In the genomic region with DNA sequence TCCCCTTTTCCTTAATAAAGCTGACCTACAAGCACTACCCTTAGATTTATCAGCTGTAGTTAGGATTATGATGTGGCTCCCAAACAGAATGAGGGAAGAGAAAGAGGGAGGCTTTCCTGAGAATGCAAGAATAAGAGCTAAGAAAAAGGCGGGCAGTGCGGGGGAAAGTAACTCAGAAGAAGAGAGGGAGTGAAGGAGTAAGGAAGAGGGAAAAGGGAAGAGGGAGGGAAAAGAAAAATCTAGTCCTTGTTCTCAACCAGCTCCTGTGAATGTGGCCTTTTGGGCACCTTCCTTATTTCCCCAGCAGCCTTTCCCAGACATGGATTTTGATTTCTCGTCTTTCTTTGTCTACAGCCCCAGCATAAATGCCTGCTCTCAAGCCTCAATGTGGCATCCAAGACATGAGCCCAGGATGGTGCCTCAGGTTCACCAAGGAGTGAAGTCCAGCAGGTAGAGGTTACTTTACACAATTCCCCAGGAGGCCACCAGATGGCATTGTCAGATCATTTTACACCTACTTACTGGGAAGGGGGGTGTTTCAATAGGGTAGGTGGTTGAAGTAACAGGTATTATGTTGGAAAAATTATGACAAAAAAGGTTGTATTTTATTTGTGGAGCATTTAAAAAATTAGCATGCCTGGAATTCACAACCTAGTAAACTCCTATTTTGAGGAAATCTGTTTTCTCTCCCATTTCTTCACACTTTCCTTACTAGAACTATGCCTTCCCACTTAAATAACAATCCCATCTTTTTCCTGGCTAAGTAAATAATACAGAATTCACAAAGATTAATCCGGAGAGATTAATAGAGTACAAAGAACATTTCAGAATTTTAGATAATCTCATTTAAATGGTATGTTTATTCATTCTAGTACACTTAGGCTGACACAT, we compare ENCODE assay signal across 8 cellular contexts.
DNase-seq lines count a peak whose midpoint lies in the region; ATAC-seq and TF ChIP-seq lines count a peak whose summit lies in the region.

No MANE protein-coding gene starts in this region.

- no TSS peak for BruUV-seq in mammary epithelial cell (replicated peaks; lab: Mats Ljungman, UMichigan)

- H3K27ac ChIP-seq in mammary epithelial cell (ENCODE audit: insufficient read depth, low read depth, low read length) (no peak overlapping the region), right lobe of liver (no peak overlapping the region)

- CTCF ChIA-PET in mammary epithelial cell (lab: Charles Lee; ENCODE audit: low non-redundant PET): interaction anchor here (1.1 kb wide), 1 partner anchor 107 kb away, joined by 3 read pairs; no protein-coding TSS in a partner anchor

- peaks cover 55% of the 10 kb centered on the region for H3K79me2 ChIP-seq in mammary epithelial cell (ENCODE audit: insufficient read depth, low read length)

- peaks cover 5% of the 10 kb centered on the region for H3K4me1 ChIP-seq in mammary epithelial cell (ENCODE audit: insufficient read depth, low read length)
- no peaks in the 10 kb centered on the region for H3K4me1 ChIP-seq in right lobe of liver

- intact Hi-C loops in mammary epithelial cell (cut with micrococcal nuclease): loop anchor here (1.0 to 10.0 kb wide), 6 partner anchors 28 to 959 kb away; partner anchors contain the start of gene RPP30
- intact Hi-C loops in right lobe of liver (cut with DNase I): no loop called here

- dilution Hi-C loops in mammary epithelial cell (cut with HindIII; ENCODE audit: low sequenced_read_pairs): no loop called here

- H3K27me3 ChIP-seq in mammary epithelial cell (ENCODE audit: insufficient read depth, low read length): no peaks in the 10 kb centered on the region
- H3K27me3 ChIP-seq in right lobe of liver: no peaks in the 10 kb centered on the region

- 23% methylated on average over 4 of the region's 4 CpGs for WGBS in mammary epithelial cell (ENCODE audit: low coverage, missing lambda C conversion rate)
- 17% methylated on average over 4 of the region's 4 CpGs for WGBS in right lobe of liver (ENCODE audit: insufficient coverage, low coverage, low lambda C conversion rate, missing lambda C conversion rate)

- ATAC-seq in GM18502 (IDR thresholded peaks at IDR 0.05; ENCODE audit: poor library complexity, unreplicated experiment) (peak; percentile 70), HG03354 (IDR thresholded peaks at IDR 0.05; ENCODE audit: poor library complexity, severe bottlenecking, unreplicated experiment) (peak; percentile 84), SK-N-SH treated with all-trans-retinoic acid at 6 μM for 48 hours (peak; percentile 90), right lobe of liver (peak; percentile 86 to 91 (median 90)), HG03135 (IDR thresholded peaks at IDR 0.05; ENCODE audit: unreplicated experiment) (no peak)

- H2AFZ ChIP-seq in mammary epithelial cell (ENCODE audit: low read depth, low read length): no peak overlapping the region

- H3K9me3 ChIP-seq in mammary epithelial cell (replicated peaks; ENCODE audit: insufficient read depth, low read length): no peaks in the 10 kb centered on the region
- no peaks in the 10 kb centered on the region for H3K9me3 ChIP-seq in right lobe of liver

- TF ChIP-seq POLR2A in right lobe of liver (IDR thresholded peaks at IDR 0.05): no peak

- in situ Hi-C loops in mammary epithelial cell (cut with MboI; ENCODE audit: low sequenced_read_pairs in 2 of 2): loop anchor here in 1 of 2 donors (5.0 kb wide), 1 partner anchor 116 kb away; no protein-coding TSS in a partner anchor

- no peak overlapping the region for H3K4me2 ChIP-seq in mammary epithelial cell (ENCODE audit: insufficient read depth, low read depth, low read length)

- H4K20me1 ChIP-seq in mammary epithelial cell (ENCODE audit: insufficient read depth, low read length): no peaks in the 10 kb centered on the region

- H3K9ac ChIP-seq in mammary epithelial cell (ENCODE audit: insufficient read depth, low read length): no peak overlapping the region

- TF ChIP-seq CTCF in mammary epithelial cell (conservative IDR thresholded peaks at IDR 0.05 in 1 of 2, IDR thresholded peaks at IDR 0.05 in 1 of 2; ENCODE audit: extremely low read depth in 1 of 2, insufficient read depth in 1 of 2, low read depth in 1 of 2, low read length in 2 of 2) (peak; percentile 71 to 85), right lobe of liver (IDR thresholded peaks at IDR 0.05) (peak; percentile 70 to 79 (median 72))

- DNase-seq in AML-193 (lab: John Stamatoyannopoulos, UW) (peak; percentile 14 to 24), mammary epithelial cell (peak; percentile 46), right lobe of liver (peak in 1 of 3 donors; percentile 56)
- peak; percentile 65 for DNase-seq in stimulated activated CD8-positive, alpha-beta memory T cell treated with anti-CD3 and anti-CD28 coated beads, Interleukin-4, amount 100 ng/mL, for 48 hours

- H3K4me3 ChIP-seq in mammary epithelial cell (replicated peaks in 1 of 3; ENCODE audit: insufficient read depth in 1 of 3, low read depth in 2 of 3, low read length in 3 of 3) (no peak overlapping the region), right lobe of liver (no peak overlapping the region)

- H3K36me3 ChIP-seq in mammary epithelial cell (ENCODE audit: insufficient read depth, low read length): peaks cover 3% of the 10 kb centered on the region
- no peaks in the 10 kb centered on the region for H3K36me3 ChIP-seq in right lobe of liver

TF ChIP-seq in SK-N-SH treated with all-trans-retinoic acid at 6 μM for 48 hours, 23 proteins besides CTCF, POLR2A, EP300 and RAD21:
- TF ChIP-seq CSDC2 (CRISPR knock-in tag; IDR thresholded peaks at IDR 0.05) (no peak), ARNTL (CRISPR knock-in tag; IDR thresholded peaks at IDR 0.05; ENCODE audit: borderline replicate concordance, low read depth) (no peak)
